In the genomic region with DNA sequence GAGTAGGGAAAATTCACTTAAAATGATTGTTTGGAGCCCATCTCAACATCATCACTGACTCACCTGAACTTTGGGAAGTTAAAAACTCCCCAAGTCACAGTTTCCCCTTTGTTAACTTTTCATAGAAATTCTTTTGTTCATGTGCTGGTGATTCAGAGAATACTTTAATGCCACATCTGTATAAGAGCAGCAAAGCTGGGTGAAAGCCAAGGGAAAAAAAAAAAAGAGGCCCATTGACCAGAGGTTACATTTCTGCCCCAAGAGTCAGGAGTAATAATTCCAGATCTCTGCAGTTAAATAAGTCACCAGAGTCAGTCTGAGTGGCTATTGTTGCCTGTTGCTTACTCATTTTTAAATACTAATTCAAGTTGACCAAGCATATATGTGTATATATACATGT, we compare ENCODE assay signal across 30 cellular contexts.
DNase-seq lines count a peak whose midpoint lies in the region; TF ChIP-seq lines count a peak whose summit lies in the region.
"Had no signal": no experiment of that assay in that cellular context is flagged by ENCODE, and none has a peak within 500 bp of the region (broad histone marks: within the 10 kb centered on the region; RNA-seq: fewer than 3 reads in every experiment).

No MANE protein-coding gene starts in this region.

- no peaks in the 10 kb centered on the region for H3K9me3 ChIP-seq in esophagus squamous epithelium
- H3K9me3 ChIP-seq: adrenal gland, gastrocnemius medialis, ovary, right atrium auricular region, testis, uterus had no signal

- POLR2A ChIA-PET in activated CD4-positive, alpha-beta memory T cell treated with anti-CD3 and anti-CD28 coated beads for 36 hours (lab: Charles Lee), result no interaction called here

- no peak overlapping the region for H3K4me3 Mint-ChIP-seq in nephron progenitor cell
- H3K4me3 Mint-ChIP-seq in activated CD4-positive, alpha-beta memory T cell treated with anti-CD3 and anti-CD28 coated beads for 36 hours, result no peak overlapping the region
- H3K4me3 Mint-ChIP-seq: activated CD4-positive, alpha-beta T cell treated with anti-CD3 and anti-CD28 coated beads for 36 hours; activated T-cell treated with anti-CD3 and anti-CD28 coated beads, Interleukin-2, amount 50 U/mL, for 4 hours; naive thymus-derived CD8-positive, alpha-beta T cell had no signal

- H3K36me3 ChIP-seq in esophagus squamous epithelium (no peaks in the 10 kb centered on the region), brain microvascular endothelial cell (replicated peaks) (no peaks in the 10 kb centered on the region)
- H3K36me3 ChIP-seq: adrenal gland, gastrocnemius medialis, ovary, right atrium auricular region, uterus had no signal

- no peaks in the 10 kb centered on the region for H3K36me3 Mint-ChIP-seq in nephron progenitor cell (ENCODE audit: low read depth)
- no peaks in the 10 kb centered on the region for H3K36me3 Mint-ChIP-seq in activated CD4-positive, alpha-beta memory T cell treated with anti-CD3 and anti-CD28 coated beads for 36 hours

- intact Hi-C loops in activated CD4-positive, alpha-beta memory T cell treated with anti-CD3 and anti-CD28 coated beads for 36 hours (cut with micrococcal nuclease), result no loop called here
- intact Hi-C loops in esophagus squamous epithelium (cut with DNase I), result no loop called here

- peak overlapping the region; percentile 63 for H3K27ac Mint-ChIP-seq in nephron progenitor cell
- no peak overlapping the region for H3K27ac Mint-ChIP-seq in activated CD4-positive, alpha-beta memory T cell treated with anti-CD3 and anti-CD28 coated beads for 36 hours
- H3K27ac Mint-ChIP-seq: activated CD4-positive, alpha-beta T cell treated with anti-CD3 and anti-CD28 coated beads for 36 hours had no signal

- peaks cover 15% of the 10 kb centered on the region for H3K4me1 Mint-ChIP-seq in nephron progenitor cell
- no peaks in the 10 kb centered on the region for H3K4me1 Mint-ChIP-seq in activated CD4-positive, alpha-beta memory T cell treated with anti-CD3 and anti-CD28 coated beads for 36 hours (ENCODE audit: low read depth)
- H3K4me1 Mint-ChIP-seq: activated CD4-positive, alpha-beta T cell treated with anti-CD3 and anti-CD28 coated beads for 36 hours; naive thymus-derived CD8-positive, alpha-beta T cell had no signal

- H3K9me3 Mint-ChIP-seq in nephron progenitor cell, result no peaks in the 10 kb centered on the region
- peaks cover 4% of the 10 kb centered on the region for H3K9me3 Mint-ChIP-seq in activated CD4-positive, alpha-beta memory T cell treated with anti-CD3 and anti-CD28 coated beads for 36 hours
- H3K9me3 Mint-ChIP-seq: activated T-cell treated with anti-CD3 and anti-CD28 coated beads, Interleukin-2, amount 50 U/mL, for 4 hours had no signal

- no peak for TF ChIP-seq CTCF in nephron progenitor cell (IDR thresholded peaks at IDR 0.05)
- no peak for TF ChIP-seq CTCF in esophagus squamous epithelium (IDR thresholded peaks at IDR 0.05)
- TF ChIP-seq CTCF in brain microvascular endothelial cell (IDR thresholded peaks at IDR 0.05; ENCODE audit: low read depth, low read length, missing control alignments), result no peak

- in situ Hi-C loops in brain microvascular endothelial cell (cut with HindIII; ENCODE audit: low pct_ligation_motif_present, low sequenced_read_pairs), result no loop called here

- TF ChIP-seq POLR2A in esophagus squamous epithelium (IDR thresholded peaks at IDR 0.05), result no peak

- H3K27me3 ChIP-seq in esophagus squamous epithelium (no peaks in the 10 kb centered on the region), brain microvascular endothelial cell (replicated peaks) (no peaks in the 10 kb centered on the region)
- H3K27me3 ChIP-seq: adrenal gland, gastrocnemius medialis, ovary, right atrium auricular region, testis, uterus had no signal

- no peaks in the 10 kb centered on the region for H3K27me3 Mint-ChIP-seq in nephron progenitor cell (ENCODE audit: low read depth, poor library complexity)
- no peaks in the 10 kb centered on the region for H3K27me3 Mint-ChIP-seq in activated CD4-positive, alpha-beta memory T cell treated with anti-CD3 and anti-CD28 coated beads for 36 hours
- H3K27me3 Mint-ChIP-seq: activated CD4-positive, alpha-beta T cell treated with anti-CD3 and anti-CD28 coated beads for 36 hours had no signal

- H3K4me3 ChIP-seq in esophagus squamous epithelium, result no peak overlapping the region
- no peak overlapping the region for H3K4me3 ChIP-seq in brain microvascular endothelial cell (ENCODE audit: low read depth, low read length)
- H3K4me3 ChIP-seq: adrenal gland, gastrocnemius medialis, ovary, right atrium auricular region, testis, uterus had no signal

- H3K4me1 ChIP-seq in esophagus squamous epithelium, result peaks cover 0 to 6% (median 0%) of the 10 kb centered on the region in 3 donors
- H3K4me1 ChIP-seq: adrenal gland, gastrocnemius medialis, right atrium auricular region, testis, uterus had no signal

- CTCF ChIA-PET in activated CD4-positive, alpha-beta memory T cell treated with anti-CD3 and anti-CD28 coated beads for 36 hours (lab: Charles Lee), result no interaction called here

- DNase-seq in HCEC 1CT (peak; percentile 28), RKO (ENCODE audit: low spot score) (peak; percentile 7), epithelial cell of prostate (ENCODE audit: low read depth, low spot score) (no peak), nephron progenitor cell (no peak), NCI-H187 treated with DMSO at 0.1 percent for 48 hours (lab: John Stamatoyannopoulos, UW) (no peak), esophagus squamous epithelium (lab: John Stamatoyannopoulos, UW) (no peak), brain microvascular endothelial cell (no peak)
- DNase-seq in activated CD4-positive, alpha-beta memory T cell treated with anti-CD3 and anti-CD28 coated beads for 36 hours, result no peak
- DNase-seq: activated CD4-positive, alpha-beta T cell treated with anti-CD3 and anti-CD28 coated beads for 36 hours; activated naive CD4-positive, alpha-beta T cell; activated T-cell treated with anti-CD3 and anti-CD28 coated beads, Interleukin-2, amount 50 U/mL, for 4 hours; adrenal gland; EL; gastrocnemius medialis; hypothalamus; midbrain; MV-4-11; naive thymus-derived CD8-positive, alpha-beta T cell; NCI-H1694; NCI-H2171 treated with DMSO at 0.1 percent for 48 hours; NCI-H526 treated with DMSO at 0.1 percent for 48 hours; ovary; RPMI8226; stimulated activated CD4-positive, alpha-beta T cell treated with anti-CD3 and anti-CD28 coated beads, Interleukin-4, amount 100 ng/mL, for 24 hours; stimulated activated naive CD4-positive, alpha-beta T cell; testis; uterus had no signal

- H3K27ac ChIP-seq in epithelial cell of prostate (peak overlapping the region; percentile 19), esophagus squamous epithelium (no peak overlapping the region), brain microvascular endothelial cell (no peak overlapping the region)
- H3K27ac ChIP-seq: adrenal gland, C4-2B, gastrocnemius medialis, KMS-11, ovary, right atrium auricular region, testis, uterus had no signal

Comparison
In these comparisons a context has a peak if more than half of its experiments do, and no peak if none do; other contexts are left out.
1. DNase-seq: peak in HCEC 1CT (single experiment) and RKO (single experiment); none in epithelial cell of prostate (single experiment), nephron progenitor cell (single experiment), NCI-H187 treated with DMSO at 0.1 percent for 48 hours (single experiment), activated CD4-positive, alpha-beta memory T cell treated with anti-CD3 and anti-CD28 coated beads for 36 hours (single experiment), esophagus squamous epithelium (single experiment) and brain microvascular endothelial cell (single experiment).